ENCODE assay signal across 36 cellular contexts in the genomic region with DNA sequence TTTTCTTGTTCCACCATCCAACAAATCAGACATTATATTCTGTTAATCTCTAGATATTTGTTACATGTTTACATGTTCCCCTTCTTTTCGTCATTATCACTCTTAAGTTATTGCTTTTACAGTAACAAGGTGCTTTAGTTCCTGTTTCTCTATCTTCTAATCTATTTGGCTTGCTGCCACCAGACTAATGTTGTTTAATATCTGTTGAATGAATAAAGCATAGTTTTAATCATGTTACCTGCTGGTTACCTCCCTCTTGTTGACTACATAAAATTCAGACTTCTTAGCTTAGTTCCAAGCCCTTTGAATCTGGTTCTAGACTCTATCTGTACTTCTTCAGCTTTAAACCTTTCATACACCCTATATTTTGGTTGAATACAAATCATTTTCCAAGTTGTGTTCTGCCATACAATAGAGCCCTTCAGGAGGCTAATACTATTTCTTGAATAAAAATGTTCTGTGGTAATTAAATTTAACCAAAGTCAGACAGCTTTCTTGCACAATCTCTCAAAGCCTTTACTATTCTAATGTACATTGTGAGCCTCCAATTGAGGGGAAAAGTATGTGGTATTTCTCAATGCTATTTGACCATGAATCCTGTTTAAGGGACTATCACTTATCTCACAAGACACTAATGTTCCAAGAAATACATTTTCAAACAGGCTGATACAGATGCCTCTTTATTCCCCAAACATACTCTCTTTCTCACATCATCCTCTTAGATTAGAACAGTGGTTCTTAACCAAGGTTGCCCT.
A peak's percentile ranks its signal among the peaks of the same experiment; 100 is the strongest.
DNase-seq lines count a peak whose midpoint lies in the region; ATAC-seq and TF ChIP-seq lines count a peak whose summit lies in the region.
"Had no signal": no experiment of that assay in that cellular context is flagged by ENCODE, and none has a peak within 500 bp of the region (broad histone marks: within the 10 kb centered on the region; RNA-seq: fewer than 3 reads in every experiment).

No MANE protein-coding gene starts in this region.

- peaks cover 31% of the 10 kb centered on the region for H3K4me1 ChIP-seq in neural progenitor cell
- H3K4me1 ChIP-seq: left ventricle myocardium inferior, Peyer's patch, tibial artery, vagina had no signal

- peak overlapping the region; percentile 9; the same call in 1 of the 2 replicates for H3K27ac ChIP-seq in VCaP
- no peak overlapping the region for H3K27ac ChIP-seq in neural progenitor cell
- H3K27ac ChIP-seq: left ventricle myocardium inferior, Peyer's patch, tibial artery, vagina had no signal

- no peaks in the 10 kb centered on the region for H3K36me3 ChIP-seq in neural progenitor cell
- H3K36me3 ChIP-seq: left ventricle myocardium inferior, Peyer's patch, tibial artery, vagina had no signal

- H3K36me3 Mint-ChIP-seq in neural progenitor cell = peaks cover 2% of the 10 kb centered on the region
- H3K36me3 Mint-ChIP-seq in activated CD4-positive, alpha-beta T cell treated with anti-CD3 and anti-CD28 coated beads, Interleukin-2, amount 10 ng/mL, durations not matched to agents 7 days and 5 days (ENCODE audit: low read depth) = no peaks in the 10 kb centered on the region
- H3K36me3 Mint-ChIP-seq: activated CD8-positive, alpha-beta memory T cell treated with anti-CD3 and anti-CD28 coated beads, Interleukin-2, amount 10 ng/mL, durations not matched to agents 7 days and 5 days; activated naive CD8-positive, alpha-beta T cell treated with anti-CD3 and anti-CD28 coated beads, Interleukin-2, amount 10 ng/mL, durations not matched to agents 7 days and 5 days; immature natural killer cell had no signal

- H3K4me3 ChIP-seq in AG10803 (ENCODE audit: low read length) (no peak overlapping the region), neural progenitor cell (no peak overlapping the region)
- H3K4me3 ChIP-seq: left ventricle myocardium inferior, Peyer's patch, tibial artery, vagina had no signal

- H3K27me3 Mint-ChIP-seq in neural progenitor cell (ENCODE audit: insufficient read depth, low read depth) = peaks cover 11% of the 10 kb centered on the region
- H3K27me3 Mint-ChIP-seq in activated CD4-positive, alpha-beta T cell treated with anti-CD3 and anti-CD28 coated beads, Interleukin-2, amount 10 ng/mL, durations not matched to agents 7 days and 5 days = peaks cover 25% of the 10 kb centered on the region
- H3K27me3 Mint-ChIP-seq: activated B cell treated with CpG ODN at 0.5 μM for 24 hours, IgD-negative memory B cell had no signal

- no peaks in the 10 kb centered on the region for H3K79me2 ChIP-seq in neural progenitor cell (ENCODE audit: low read depth)

- CTCF ChIA-PET in activated CD4-positive, alpha-beta T cell treated with anti-CD3 and anti-CD28 coated beads, Interleukin-2, amount 10 ng/mL, durations not matched to agents 7 days and 5 days (lab: Charles Lee) = interaction anchor here (1.1 kb wide), 1 partner anchor 11 kb away, joined by 4 read pairs; no protein-coding TSS in a partner anchor

- no peak overlapping the region for H2AFZ ChIP-seq in neural progenitor cell (replicated peaks)

- H3K27ac Mint-ChIP-seq in neural progenitor cell = no peak overlapping the region
- H3K27ac Mint-ChIP-seq in activated CD4-positive, alpha-beta T cell treated with anti-CD3 and anti-CD28 coated beads, Interleukin-2, amount 10 ng/mL, durations not matched to agents 7 days and 5 days = no peak overlapping the region
- H3K27ac Mint-ChIP-seq: activated B cell treated with CpG ODN at 0.5 μM for 24 hours; activated CD8-positive, alpha-beta memory T cell treated with anti-CD3 and anti-CD28 coated beads, Interleukin-2, amount 10 ng/mL, durations not matched to agents 7 days and 5 days; activated naive CD8-positive, alpha-beta T cell treated with anti-CD3 and anti-CD28 coated beads, Interleukin-2, amount 10 ng/mL, durations not matched to agents 7 days and 5 days; immature natural killer cell had no signal

- no peak overlapping the region for H3K4me3 Mint-ChIP-seq in neural progenitor cell
- no peak overlapping the region for H3K4me3 Mint-ChIP-seq in activated CD4-positive, alpha-beta T cell treated with anti-CD3 and anti-CD28 coated beads, Interleukin-2, amount 10 ng/mL, durations not matched to agents 7 days and 5 days
- H3K4me3 Mint-ChIP-seq: activated B cell treated with CpG ODN at 0.5 μM for 24 hours; activated CD8-positive, alpha-beta memory T cell treated with anti-CD3 and anti-CD28 coated beads, Interleukin-2, amount 10 ng/mL, durations not matched to agents 7 days and 5 days; activated naive CD8-positive, alpha-beta T cell treated with anti-CD3 and anti-CD28 coated beads, Interleukin-2, amount 10 ng/mL, durations not matched to agents 7 days and 5 days; IgD-negative memory B cell; immature natural killer cell had no signal

- H3K4me2 ChIP-seq in neural progenitor cell = peak overlapping the region; percentile 59

- TF ChIP-seq CTCF in AG10803 (conservative IDR thresholded peaks at IDR 0.05; ENCODE audit: low read length) (no peak), VCaP (conservative IDR thresholded peaks at IDR 0.05) (no peak), neural progenitor cell (IDR thresholded peaks at IDR 0.05) (no peak)

- peaks cover 10% of the 10 kb centered on the region for H3K9me3 Mint-ChIP-seq in neural progenitor cell
- peaks cover 2% of the 10 kb centered on the region for H3K9me3 Mint-ChIP-seq in activated CD4-positive, alpha-beta T cell treated with anti-CD3 and anti-CD28 coated beads, Interleukin-2, amount 10 ng/mL, durations not matched to agents 7 days and 5 days
- H3K9me3 Mint-ChIP-seq: IgD-negative memory B cell had no signal

- POLR2A ChIA-PET in activated CD4-positive, alpha-beta T cell treated with anti-CD3 and anti-CD28 coated beads, Interleukin-2, amount 10 ng/mL, durations not matched to agents 7 days and 5 days (lab: Charles Lee) = no interaction called here

- ATAC-seq in HG02763 (IDR thresholded peaks at IDR 0.05; ENCODE audit: unreplicated experiment) = no peak
- no peak for ATAC-seq in HG03175 (IDR thresholded peaks at IDR 0.05; ENCODE audit: unreplicated experiment)
- ATAC-seq: activated CD8-positive, alpha-beta memory T cell treated with anti-CD3 and anti-CD28 coated beads, Interleukin-2, amount 10 ng/mL, durations not matched to agents 7 days and 5 days; HCT116; right cardiac atrium had no signal

- peaks cover 17% of the 10 kb centered on the region for H3K4me1 Mint-ChIP-seq in neural progenitor cell
- peaks cover 3% of the 10 kb centered on the region for H3K4me1 Mint-ChIP-seq in activated CD4-positive, alpha-beta T cell treated with anti-CD3 and anti-CD28 coated beads, Interleukin-2, amount 10 ng/mL, durations not matched to agents 7 days and 5 days
- H3K4me1 Mint-ChIP-seq: activated CD8-positive, alpha-beta memory T cell treated with anti-CD3 and anti-CD28 coated beads, Interleukin-2, amount 10 ng/mL, durations not matched to agents 7 days and 5 days; immature natural killer cell had no signal

- peaks cover 18% of the 10 kb centered on the region for H3F3A ChIP-seq in neural progenitor cell (ENCODE audit: low read depth)

- H3K9me3 ChIP-seq in neural progenitor cell (ENCODE audit: low read depth) = no peaks in the 10 kb centered on the region
- H3K9me3 ChIP-seq: Peyer's patch, tibial artery, vagina had no signal

- no peaks in the 10 kb centered on the region for H3K27me3 ChIP-seq in neural progenitor cell
- H3K27me3 ChIP-seq: Peyer's patch, tibial artery, vagina had no signal

- peak; percentile 24 for DNase-seq in AG10803 (ENCODE audit: low read depth)
- DNase-seq in HT-29 (ENCODE audit: low spot score) = peak; percentile 53
- no peak for DNase-seq in neural progenitor cell (ENCODE audit: low spot score)
- DNase-seq in activated CD4-positive, alpha-beta T cell treated with anti-CD3 and anti-CD28 coated beads, Interleukin-2, amount 10 ng/mL, durations not matched to agents 7 days and 5 days = no peak
- DNase-seq: activated B cell treated with CpG ODN at 0.5 μM for 24 hours; activated CD8-positive, alpha-beta memory T cell treated with anti-CD3 and anti-CD28 coated beads, Interleukin-2, amount 10 ng/mL, durations not matched to agents 7 days and 5 days; activated gamma-delta T cell treated with Interleukin-2 at 50 U/mL for 16 hours; activated naive CD8-positive, alpha-beta T cell treated with anti-CD3 and anti-CD28 coated beads, Interleukin-2, amount 10 ng/mL, durations not matched to agents 7 days and 5 days; activated T-cell treated with anti-CD3 and anti-CD28 coated beads, Interleukin-2, amount 50 U/mL, for 48 hours; C1 segment of cervical spinal cord; Calu3; central memory CD4-positive, alpha-beta T cell; cortex of kidney; DMS79; effector memory CD4-positive, alpha-beta T cell; hypothalamus; immature natural killer cell; left ventricle myocardium inferior; NCI-H1092 treated with DMSO at 0.1 percent for 48 hours; NCI-H187; NCI-H2227 treated with DMSO at 0.1 percent for 48 hours; NCI-H526; Peyer's patch; right cardiac atrium; SHP77 treated with DMSO at 0.1 percent for 48 hours; stimulated activated CD4-positive, alpha-beta T cell treated with anti-CD3 and anti-CD28 coated beads, Interleukin-12 subunit alpha, Interleukin-12 subunit beta, amount 100 ng/mL, for 4 hours; stimulated activated CD4-positive, alpha-beta T cell treated with anti-CD3 and anti-CD28 coated beads, Interleukin-2, amount 100 ng/mL, for 48 hours; SW 1271; T1000; tibial artery had no signal

- H3K9ac ChIP-seq in neural progenitor cell = no peak overlapping the region

- H4K20me1 ChIP-seq in neural progenitor cell (ENCODE audit: low read depth) = no peaks in the 10 kb centered on the region

Comparison
In these comparisons a context has a peak if more than half of its experiments do, and no peak if none do; other contexts are left out.
1. DNase-seq: peak in AG10803 (single experiment) and HT-29 (single experiment); none in neural progenitor cell (single experiment) and activated CD4-positive, alpha-beta T cell treated with anti-CD3 and anti-CD28 coated beads, Interleukin-2, amount 10 ng/mL, durations not matched to agents 7 days and 5 days (single experiment).